16 cellular contexts compared by ENCODE assay signal in genomic region chr15:66955871-66956585, GRCh38.
A peak's percentile ranks its signal among the peaks of the same experiment; 100 is the strongest.
DNase-seq lines count a peak whose midpoint lies in the region; ATAC-seq and TF ChIP-seq lines count a peak whose summit lies in the region.
"Had no signal": no experiment of that assay in that cellular context is flagged by ENCODE, and none has a peak within 500 bp of the region (broad histone marks: within the 10 kb centered on the region; RNA-seq: fewer than 3 reads in every experiment).

No MANE protein-coding gene starts in this region.

- ATAC-seq in sciatic nerve = no peak
- ATAC-seq: activated naive CD4-positive, alpha-beta T cell treated with anti-CD3 and anti-CD28 coated beads, Interleukin-2, amount 50 U/mL, for 72 hours had no signal

- H3K27me3 ChIP-seq in brain microvascular endothelial cell (replicated peaks) = no peaks in the 10 kb centered on the region

- peak; percentile 50 for DNase-seq in EH (ENCODE audit: low read depth)
- DNase-seq in LoVo (ENCODE audit: low spot score) = peak; percentile 73
- DNase-seq in brain microvascular endothelial cell = peak; percentile 25
- DNase-seq in kidney tubule cell (ENCODE audit: low spot score) = peak; percentile 93
- no peak for DNase-seq in sciatic nerve (ENCODE audit: low spot score)
- DNase-seq in NCI-H2107 (lab: John Stamatoyannopoulos, UW) = no peak
- DNase-seq in DMS153 (lab: John Stamatoyannopoulos, UW) = no peak
- DNase-seq in GM13976 (ENCODE audit: low spot score) = no peak
- DNase-seq: foreskin melanocyte; NCI-H1092 treated with DMSO at 0.1 percent for 48 hours; NCI-H526 treated with DMSO at 0.1 percent for 48 hours; retina; SIG-M5; stimulated activated CD4-positive, alpha-beta T cell treated with anti-CD3 and anti-CD28 coated beads, Interleukin-4, amount 100 ng/mL, for 4 hours; stimulated activated naive CD4-positive, alpha-beta T cell treated with Interleukin-2 at 50 U/mL for 16 hours had no signal

- intact Hi-C loops in sciatic nerve (cut with DNase I) = no loop called here

- H3K27ac ChIP-seq in brain microvascular endothelial cell = no peak overlapping the region

- no peak for TF ChIP-seq CTCF in brain microvascular endothelial cell (IDR thresholded peaks at IDR 0.05; ENCODE audit: low read depth, low read length, missing control alignments)
- no peak for TF ChIP-seq CTCF in GM13976 (IDR thresholded peaks at IDR 0.05; ENCODE audit: borderline replicate concordance, control extremely low read depth, extremely low read depth, insufficient read depth, missing control alignments)

- H3K36me3 ChIP-seq in brain microvascular endothelial cell (replicated peaks) = no peaks in the 10 kb centered on the region

- in situ Hi-C loops in brain microvascular endothelial cell (cut with HindIII; ENCODE audit: low pct_ligation_motif_present, low sequenced_read_pairs) (no loop called here), GM13976 (cut with MboI; ENCODE audit: low sequenced_read_pairs, unreplicated experiment) (no loop called here)

- H3K4me3 ChIP-seq in brain microvascular endothelial cell (ENCODE audit: low read depth, low read length) = no peak overlapping the region

Comparison
In these comparisons a context has a peak if more than half of its experiments do, and no peak if none do; other contexts are left out.
1. DNase-seq: peak in EH (single experiment), LoVo (single experiment), brain microvascular endothelial cell (single experiment) and kidney tubule cell (single experiment); none in sciatic nerve (single experiment), NCI-H2107 (single experiment), DMS153 (single experiment) and GM13976 (single experiment).